Comparison of ENCODE assay signal across 37 cellular contexts in genomic region chr15:67908756-67909155, GRCh38.
DNase-seq lines count a peak whose midpoint lies in the region; ATAC-seq, FAIRE-seq and TF ChIP-seq lines count a peak whose summit lies in the region.
"Had no signal": no experiment of that assay in that cellular context is flagged by ENCODE, and none has a peak within 500 bp of the region (broad histone marks: within the 10 kb centered on the region; RNA-seq: fewer than 3 reads in every experiment).

No MANE protein-coding gene starts in this region.

- no peak for TF ChIP-seq EP300 in K562 (IDR thresholded peaks at IDR 0.05; ENCODE audit: low read length)

- no peaks in the 10 kb centered on the region for H3K4me1 Mint-ChIP-seq in endodermal cell
- H3K4me1 Mint-ChIP-seq: B cell; CD4-positive, alpha-beta memory T cell; CD8-positive, alpha-beta memory T cell had no signal

- H3K9me3 Mint-ChIP-seq in endodermal cell: peaks cover 42% of the 10 kb centered on the region

- FAIRE-seq in K562 (lab: Jason Lieb, UNC): no peak
- FAIRE-seq: A204.1, A549, D721Med had no signal

- H3K4me3 Mint-ChIP-seq in endodermal cell: no peak overlapping the region
- H3K4me3 Mint-ChIP-seq: B cell; CD14-positive monocyte; CD4-positive, alpha-beta memory T cell; CD4-positive, alpha-beta T cell; CD4-positive, CD25-positive, alpha-beta regulatory T cell; CD8-positive, alpha-beta memory T cell; CD8-positive, alpha-beta T cell had no signal

- H3K27me3 ChIP-seq in Panc1 (ENCODE audit: control insufficient read depth, insufficient read depth, low read length): no peaks in the 10 kb centered on the region
- no peaks in the 10 kb centered on the region for H3K27me3 ChIP-seq in K562 (ENCODE audit: control insufficient read depth in 2 of 2, insufficient read depth in 2 of 2, low read length in 2 of 2)
- H3K27me3 ChIP-seq in endodermal cell (ENCODE audit: control insufficient read depth, insufficient read depth, low read length, poor library complexity, severe bottlenecking): no peaks in the 10 kb centered on the region
- H3K27me3 ChIP-seq: BE2C; BLaER1; BLaER1 treated with 17β-estradiol and CSF1 and Interleukin-3, amounts not matched to agents 10 nM and 100 nM had no signal

- H3K4me3 ChIP-seq in Panc1 (ENCODE audit: low read depth in 2 of 2, low read length in 2 of 2) (no peak overlapping the region), K562 (no peak overlapping the region), endodermal cell (ENCODE audit: low read length) (no peak overlapping the region)
- H3K4me3 ChIP-seq: A549; BLaER1; BLaER1 treated with 17β-estradiol and CSF1 and Interleukin-3, amounts not matched to agents 10 nM and 100 nM had no signal

- in situ Hi-C loops in Panc1 (cut with HindIII; ENCODE audit: low pct_unique_long_range_greater_than_20kb, low sequenced_read_pairs) (no loop called here), K562 (cut with MboI) (no loop called here)

- peak; percentile 12 for ATAC-seq in left ventricle myocardium superior
- ATAC-seq in Right ventricle myocardium inferior: no peak
- no peak for ATAC-seq in Panc1
- no peak for ATAC-seq in K562
- no peak for ATAC-seq in GM21423 (IDR thresholded peaks at IDR 0.05; ENCODE audit: unreplicated experiment)
- ATAC-seq: A549; CD8-positive, alpha-beta T cell had no signal

- H3K4me2 ChIP-seq in K562 (ENCODE audit: insufficient read depth, low read length): no peak overlapping the region; the same call in 1 of the 2 replicates
- H3K4me2 ChIP-seq: A549; BLaER1; BLaER1 treated with 17β-estradiol and CSF1 and Interleukin-3, amounts not matched to agents 10 nM and 100 nM had no signal

- TF ChIP-seq RAD21 in K562 (CRISPR knock-in tag; conservative IDR thresholded peaks at IDR 0.05 in 1 of 2, IDR thresholded peaks at IDR 0.05 in 1 of 2): no peak

- DNase-seq in left ventricle myocardium superior (no peak), Right ventricle myocardium inferior (ENCODE audit: missing footprints) (no peak), Panc1 (ENCODE audit: low read depth, low spot score) (no peak), K562 (ENCODE audit: extremely low read depth in 1 of 4, low spot score in 3 of 4) (no peak), endodermal cell (peak; percentile 10), pons (ENCODE audit: low spot score) (no peak), NCI-H2029 treated with DMSO at 0.1 percent for 48 hours (lab: John Stamatoyannopoulos, UW) (no peak)
- DNase-seq: 8988T; ACHN; AML-193; BE2C; C1 segment of cervical spinal cord; Caco-2; Calu3; CD4-positive, alpha-beta memory T cell; CD4-positive, alpha-beta T cell; CD4-positive, CD25-positive, alpha-beta regulatory T cell; CD8-positive, alpha-beta memory T cell; CD8-positive, alpha-beta T cell; COR-L47; DMS 273 treated with DMSO at 0.1 percent for 48 hours; DMS153; DMS53; DMS79; DMS79 treated with DMSO at 0.1 percent for 48 hours; DND-41; EL had no signal

- no peaks in the 10 kb centered on the region for H3K36me3 ChIP-seq in Panc1 (ENCODE audit: control insufficient read depth, insufficient read depth, low read length)
- H3K36me3 ChIP-seq in K562 (ENCODE audit: control insufficient read depth, insufficient read depth, low read length): no peaks in the 10 kb centered on the region
- no peaks in the 10 kb centered on the region for H3K36me3 ChIP-seq in endodermal cell (ENCODE audit: control insufficient read depth, insufficient read depth, low read length)
- H3K36me3 ChIP-seq: BE2C, BLaER1 had no signal

- BruUV-seq in Panc1 (replicated peaks; lab: Mats Ljungman, UMichigan) (no TSS peak), K562 (replicated peaks; lab: Mats Ljungman, UMichigan) (no TSS peak)

- H2AFZ ChIP-seq in K562 (ENCODE audit: low read depth, low read length): no peak overlapping the region

- no peaks in the 10 kb centered on the region for H3K79me2 ChIP-seq in K562 (ENCODE audit: control insufficient read depth, insufficient read depth, low read length)

- TF ChIP-seq POLR2A in K562 (conservative IDR thresholded peaks at IDR 0.05): no peak

- H3K9me3 ChIP-seq in Panc1 (ENCODE audit: control insufficient read depth, insufficient read depth, low read depth, low read length) (peaks cover 11% of the 10 kb centered on the region; the same call in 1 of the 2 replicates), K562 (replicated peaks; ENCODE audit: control insufficient read depth, insufficient read depth, low read depth, low read length) (no peaks in the 10 kb centered on the region), endodermal cell (ENCODE audit: control insufficient read depth, low read length) (peaks cover 29% of the 10 kb centered on the region)

- H3K27ac ChIP-seq in Panc1 (ENCODE audit: low read length) (peak overlapping the region; percentile 32; the same call in 1 of the 2 replicates), K562 (ENCODE audit: extremely low read depth, low read depth, low read length) (no peak overlapping the region), endodermal cell (ENCODE audit: low read depth, low read length) (no peak overlapping the region)
- H3K27ac ChIP-seq: 22Rv1; A549; BLaER1; BLaER1 treated with 17β-estradiol and CSF1 and Interleukin-3, amounts not matched to agents 10 nM and 100 nM; C4-2B had no signal

- H3K27me3 Mint-ChIP-seq in endodermal cell (ENCODE audit: insufficient read depth): no peaks in the 10 kb centered on the region

- intact Hi-C loops in left ventricle myocardium superior (cut with micrococcal nuclease): no loop called here
- intact Hi-C loops in Right ventricle myocardium inferior (cut with DNase I): no loop called here
- intact Hi-C loops in Panc1 (cut with micrococcal nuclease; ENCODE audit: unreplicated experiment): no loop called here
- intact Hi-C loops in K562 (cut with micrococcal nuclease): no loop called here

- CTCF ChIA-PET in Panc1 (lab: Charles Lee): no interaction called here
- CTCF ChIA-PET in K562 (lab: Yijun Ruan, JAX; ENCODE audit: low intra/inter-chr PET ratio): no interaction called here

- H3K9ac ChIP-seq in K562 (ENCODE audit: insufficient read depth in 1 of 2, low read depth in 2 of 2, low read length in 2 of 2): no peak overlapping the region
- no peak overlapping the region for H3K9ac ChIP-seq in endodermal cell (ENCODE audit: extremely low read depth, low read length, poor library complexity, severe bottlenecking)
- H3K9ac ChIP-seq: BLaER1; BLaER1 treated with 17β-estradiol and CSF1 and Interleukin-3, amounts not matched to agents 10 nM and 100 nM had no signal

- H3K4me1 ChIP-seq in Panc1 (ENCODE audit: control insufficient read depth, insufficient read depth, low read length): peaks cover 1% of the 10 kb centered on the region
- no peaks in the 10 kb centered on the region; a peak in 1 of 5 replicates for H3K4me1 ChIP-seq in K562 (replicated peaks in 1 of 2; ENCODE audit: control insufficient read depth in 2 of 2, insufficient read depth in 2 of 2, low read length in 2 of 2)
- H3K4me1 ChIP-seq in endodermal cell (ENCODE audit: control insufficient read depth, insufficient read depth, low read length): no peaks in the 10 kb centered on the region
- H3K4me1 ChIP-seq: BE2C; BLaER1; BLaER1 treated with 17β-estradiol and CSF1 and Interleukin-3, amounts not matched to agents 10 nM and 100 nM had no signal

- no peaks in the 10 kb centered on the region for H3K9me1 ChIP-seq in K562 (ENCODE audit: control insufficient read depth, insufficient read depth, low read length)

- H4K20me1 ChIP-seq in K562 (replicated peaks; ENCODE audit: control insufficient read depth, insufficient read depth, low read length): no peaks in the 10 kb centered on the region
- H4K20me1 ChIP-seq: BLaER1; BLaER1 treated with 17β-estradiol and CSF1 and Interleukin-3, amounts not matched to agents 10 nM and 100 nM had no signal

- POLR2A ChIA-PET in Panc1 (lab: Charles Lee) (no interaction called here), K562 (lab: Yijun Ruan, JAX) (no interaction called here)

- H3K36me3 Mint-ChIP-seq in endodermal cell (ENCODE audit: low read depth): peaks cover 4% of the 10 kb centered on the region
- H3K36me3 Mint-ChIP-seq: CD14-positive monocyte; CD4-positive, CD25-positive, alpha-beta regulatory T cell; CD8-positive, alpha-beta T cell had no signal

- H3K27ac Mint-ChIP-seq in endodermal cell: no peak overlapping the region
- H3K27ac Mint-ChIP-seq: B cell; CD14-positive monocyte; CD4-positive, alpha-beta memory T cell; CD4-positive, alpha-beta T cell; CD4-positive, CD25-positive, alpha-beta regulatory T cell; CD8-positive, alpha-beta memory T cell; CD8-positive, alpha-beta T cell had no signal

- WGBS in K562 (ENCODE audit: insufficient coverage, low coverage, missing lambda C conversion rate): 17% methylated on average over 2 of the region's 2 CpGs
- 87 to 88% methylated on average over 1 to 2 of the region's 2 CpGs for WGBS in endodermal cell (ENCODE audit: insufficient coverage in 1 of 2, insufficient read length in 1 of 2), 2 experiments

- no peak for TF ChIP-seq CTCF in Panc1 (IDR thresholded peaks at IDR 0.05)
- TF ChIP-seq CTCF in K562 (IDR thresholded peaks at IDR 0.05 in 2 of 3, conservative IDR thresholded peaks at IDR 0.05 in 1 of 3; ENCODE audit: insufficient read depth in 2 of 3, low read depth in 1 of 3, low read length in 3 of 3): no peak
- TF ChIP-seq CTCF in endodermal cell (conservative IDR thresholded peaks at IDR 0.05): no peak

TF ChIP-seq in K562, 482 proteins besides CTCF, POLR2A, EP300 and RAD21 (continues in another document):
- TF ChIP-seq TAF1 (IDR thresholded peaks at IDR 0.05; ENCODE audit: control insufficient read depth, extremely low read depth, insufficient read depth, low read length, severe bottlenecking): no peak
- TF ChIP-seq BACH1 (tag; IDR thresholded peaks at IDR 0.05): peak; percentile 33; the same call in 1 of the 2 replicates
- no peak for TF ChIP-seq HMG20A (CRISPR knock-in tag; conservative IDR thresholded peaks at IDR 0.05)
- peak; percentile 61; the same call in 1 of the 2 replicates for TF ChIP-seq DDX20 (tag; IDR thresholded peaks at IDR 0.05; ENCODE audit: low read depth)
- TF ChIP-seq HDAC8 (tag; IDR thresholded peaks at IDR 0.05): 0 out of 2 replicates have a peak, but pooled peaks have one; percentile 56
- TF ChIP-seq DMBX1 (CRISPR knock-in tag; IDR thresholded peaks at IDR 0.05; ENCODE audit: borderline replicate concordance): 0 out of 2 replicates have a peak, but pooled peaks have one; percentile 41
- TF ChIP-seq CREB3 (tag; conservative IDR thresholded peaks at IDR 0.05; ENCODE audit: low read depth): 0 out of 2 replicates have a peak, but pooled peaks have one; percentile 46
- TF ChIP-seq NONO (IDR thresholded peaks at IDR 0.05; ENCODE audit: low read depth in 2 of 2, low read length in 1 of 2): no peak
- peak; percentile 69 for TF ChIP-seq PTTG1 (tag; IDR thresholded peaks at IDR 0.05; ENCODE audit: low read depth)
